ENCODE assay signal across 22 cellular contexts in genomic region chr1:200468264-200469001, GRCh38. TPM values are rescaled to one million over a fixed set of nuclear protein-coding genes. Genes with fewer than 3 reads are reported as not detected.
DNase-seq lines count a peak whose midpoint lies in the region; ATAC-seq and TF ChIP-seq lines count a peak whose summit lies in the region.
"Had no signal": no experiment of that assay in that cellular context is flagged by ENCODE, and none has a peak within 500 bp of the region (broad histone marks: within the 10 kb centered on the region; RNA-seq: fewer than 3 reads in every experiment).

No MANE protein-coding gene starts in this region.

- H3K4me3 ChIP-seq in mammary epithelial cell (replicated peaks in 1 of 3; ENCODE audit: insufficient read depth in 1 of 3, low read depth in 2 of 3, low read length in 3 of 3) (no peak overlapping the region), breast epithelium (no peak overlapping the region), vagina (no peak overlapping the region)
- H3K4me3 ChIP-seq: BLaER1 treated with 17β-estradiol and CSF1 and Interleukin-3, amounts not matched to agents 10 nM and 100 nM; heart right ventricle; mucosa of descending colon; upper lobe of left lung had no signal

- H3K27me3 ChIP-seq in mammary epithelial cell (ENCODE audit: insufficient read depth, low read length) = no peaks in the 10 kb centered on the region
- H3K27me3 ChIP-seq in breast epithelium = no peaks in the 10 kb centered on the region
- H3K27me3 ChIP-seq in vagina = no peaks in the 10 kb centered on the region
- H3K27me3 ChIP-seq: BLaER1 treated with 17β-estradiol and CSF1 and Interleukin-3, amounts not matched to agents 10 nM and 100 nM; upper lobe of left lung had no signal

- TF ChIP-seq CTCF in mammary epithelial cell (conservative IDR thresholded peaks at IDR 0.05 in 1 of 2, IDR thresholded peaks at IDR 0.05 in 1 of 2; ENCODE audit: extremely low read depth in 1 of 2, insufficient read depth in 1 of 2, low read depth in 1 of 2, low read length in 2 of 2) (no peak), breast epithelium (IDR thresholded peaks at IDR 0.05) (no peak), VCaP (conservative IDR thresholded peaks at IDR 0.05) (no peak), vagina (IDR thresholded peaks at IDR 0.05) (no peak)

- H3K36me3 ChIP-seq in mammary epithelial cell (ENCODE audit: insufficient read depth, low read length) (no peaks in the 10 kb centered on the region), breast epithelium (no peaks in the 10 kb centered on the region), vagina (no peaks in the 10 kb centered on the region)
- H3K36me3 ChIP-seq: BLaER1 treated with 17β-estradiol and CSF1 and Interleukin-3, amounts not matched to agents 10 nM and 100 nM; heart right ventricle; upper lobe of left lung had no signal

- dilution Hi-C loops in mammary epithelial cell (cut with HindIII; ENCODE audit: low sequenced_read_pairs) = no loop called here

- H2AFZ ChIP-seq in mammary epithelial cell (ENCODE audit: low read depth, low read length) = no peak overlapping the region
- H2AFZ ChIP-seq: parathyroid adenoma had no signal

- H3K4me1 ChIP-seq in mammary epithelial cell (ENCODE audit: insufficient read depth, low read length) (no peaks in the 10 kb centered on the region), breast epithelium (no peaks in the 10 kb centered on the region), vagina (no peaks in the 10 kb centered on the region)
- H3K4me1 ChIP-seq: BLaER1 treated with 17β-estradiol and CSF1 and Interleukin-3, amounts not matched to agents 10 nM and 100 nM; heart right ventricle; parathyroid adenoma; upper lobe of left lung had no signal

- no peaks in the 10 kb centered on the region for H3K79me2 ChIP-seq in mammary epithelial cell (ENCODE audit: insufficient read depth, low read length)
- H3K79me2 ChIP-seq: parathyroid adenoma had no signal

- no TSS peak for BruUV-seq in mammary epithelial cell (replicated peaks; lab: Mats Ljungman, UMichigan)

- H4K20me1 ChIP-seq in mammary epithelial cell (ENCODE audit: insufficient read depth, low read length) = no peaks in the 10 kb centered on the region
- H4K20me1 ChIP-seq: BLaER1 treated with 17β-estradiol and CSF1 and Interleukin-3, amounts not matched to agents 10 nM and 100 nM had no signal

- TF ChIP-seq POLR2A in breast epithelium (IDR thresholded peaks at IDR 0.05) = no peak
- no peak for TF ChIP-seq POLR2A in vagina (IDR thresholded peaks at IDR 0.05)

- DNase-seq in mammary epithelial cell (peak; percentile 14), breast epithelium (ENCODE audit: low spot score in 2 of 2) (no peak), NCI-H69 (lab: John Stamatoyannopoulos, UW) (peak; percentile 17), NCI-H1105 (lab: John Stamatoyannopoulos, UW) (no peak), vagina (ENCODE audit: extremely low spot score in 2 of 2) (no peak), HK-2 (ENCODE audit: unreplicated experiment) (no peak)
- DNase-seq: activated CD4-positive, alpha-beta T cell treated with anti-CD3 and anti-CD28 coated beads, Interleukin-2, amount 10 ng/mL, durations not matched to agents 24 days and 14 days; activated CD8-positive, alpha-beta memory T cell treated with anti-CD3 and anti-CD28 coated beads, Interleukin-2, amount 10 ng/mL, durations not matched to agents 7 days and 5 days; aorta; heart right ventricle; Kasumi-1; mucosa of descending colon; NCI-H1092 treated with DMSO at 0.1 percent for 48 hours; NCI-H446 treated with DMSO at 0.1 percent for 48 hours; nephron progenitor cell; Right ventricle myocardium superior; upper lobe of left lung had no signal

- intact Hi-C loops in mammary epithelial cell (cut with micrococcal nuclease) (no loop called here), breast epithelium (cut with DNase I; ENCODE audit: low total_unique reads) (no loop called here), vagina (cut with DNase I) (no loop called here)

- no peak overlapping the region for H3K9ac ChIP-seq in mammary epithelial cell (ENCODE audit: insufficient read depth, low read length)
- H3K9ac ChIP-seq: BLaER1 treated with 17β-estradiol and CSF1 and Interleukin-3, amounts not matched to agents 10 nM and 100 nM; parathyroid adenoma had no signal

- CTCF ChIA-PET in mammary epithelial cell (lab: Charles Lee; ENCODE audit: low non-redundant PET) = no interaction called here

- in situ Hi-C loops in mammary epithelial cell (cut with MboI; ENCODE audit: low sequenced_read_pairs in 2 of 2) = no loop called here

- H3K9me3 ChIP-seq in mammary epithelial cell (replicated peaks; ENCODE audit: insufficient read depth, low read length) (no peaks in the 10 kb centered on the region), breast epithelium (no peaks in the 10 kb centered on the region), vagina (no peaks in the 10 kb centered on the region)
- H3K9me3 ChIP-seq: BLaER1 treated with 17β-estradiol and CSF1 and Interleukin-3, amounts not matched to agents 10 nM and 100 nM; heart right ventricle; mucosa of descending colon; upper lobe of left lung had no signal

- ATAC-seq in activated CD4-positive, CD25-positive, alpha-beta regulatory T cell treated with anti-CD3 and anti-CD28 coated beads, Interleukin-2, amount 50 U/mL, for 24 hours = no peak
- ATAC-seq: activated CD8-positive, alpha-beta memory T cell treated with anti-CD3 and anti-CD28 coated beads, Interleukin-2, amount 10 ng/mL, durations not matched to agents 7 days and 5 days; heart right ventricle; mucosa of descending colon; sciatic nerve had no signal

- H3K27ac ChIP-seq in mammary epithelial cell (ENCODE audit: insufficient read depth, low read depth, low read length) (no peak overlapping the region), breast epithelium (no peak overlapping the region), VCaP (peak overlapping the region; percentile 25), vagina (no peak overlapping the region)
- H3K27ac ChIP-seq: BLaER1 treated with 17β-estradiol and CSF1 and Interleukin-3, amounts not matched to agents 10 nM and 100 nM; heart right ventricle; parathyroid adenoma; upper lobe of left lung had no signal

- whole genome bisulfite sequencing in mammary epithelial cell (ENCODE audit: low coverage, missing lambda C conversion rate) = 96% methylated on average over 4 of the region's 4 CpGs

- H3K4me2 ChIP-seq in mammary epithelial cell (ENCODE audit: insufficient read depth, low read depth, low read length) = no peak overlapping the region
- H3K4me2 ChIP-seq: BLaER1 treated with 17β-estradiol and CSF1 and Interleukin-3, amounts not matched to agents 10 nM and 100 nM had no signal

RNA-seq across cellular contexts. Expression of gene ZNF281, which starts 58.6 kb away (rescaled TPM):
- total RNA-seq in mammary epithelial cell = 10 to 100 TPM; 27.5 to 42.2 TPM
- polyA plus RNA-seq in mammary epithelial cell = 6.9 TPM
- polyA minus RNA-seq in mammary epithelial cell = 24.4 TPM
- 10 to 100 TPM; 11.0 to 25.6 (median 16.1) TPM for total RNA-seq in breast epithelium
- total RNA-seq in vagina = 8.8 TPM

Comparison
In these comparisons a context has a peak if more than half of its experiments do, and no peak if none do; other contexts are left out.
1. DNase-seq: peak in mammary epithelial cell (single experiment) and NCI-H69 (single experiment); none in breast epithelium (0 of 2), NCI-H1105 (single experiment), vagina (0 of 2) and HK-2 (single experiment).